In genomic region chr4:115355329-115355728, GRCh38 we compare ENCODE assay signal across 5 cellular contexts.
"Had no signal": no experiment of that assay in that cellular context is flagged by ENCODE, and none has a peak within 500 bp of the region (broad histone marks: within the 10 kb centered on the region; RNA-seq: fewer than 3 reads in every experiment).

No MANE protein-coding gene starts in this region.

- H3K4me1 Mint-ChIP-seq: H9 had no signal

- H3K27ac ChIP-seq: GM23248 had no signal

- H3K4me3 Mint-ChIP-seq: H9 had no signal

- H2AFZ ChIP-seq: GM23248 had no signal

- DNase-seq: GM23248, H9, HCEC 1CT, IMR-90 had no signal

- H3K9ac ChIP-seq: GM23248 had no signal

- H3K4me3 ChIP-seq: GM23248, K562 had no signal
